ENCODE assay signal across 13 cellular contexts in genomic region chr2:96950391-96951124, GRCh38. TPM values are rescaled to one million over a fixed set of nuclear protein-coding genes. Genes with fewer than 3 reads are reported as not detected.
A peak's percentile ranks its signal among the peaks of the same experiment; 100 is the strongest.
DNase-seq lines count a peak whose midpoint lies in the region; FAIRE-seq and TF ChIP-seq lines count a peak whose summit lies in the region.
"Had no signal": no experiment of that assay in that cellular context is flagged by ENCODE, and none has a peak within 500 bp of the region (broad histone marks: within the 10 kb centered on the region; RNA-seq: fewer than 3 reads in every experiment).

No MANE protein-coding gene starts in this region.

- CTCF ChIA-PET in mammary epithelial cell (lab: Charles Lee; ENCODE audit: low non-redundant PET) = interaction anchor here (1.1 kb wide), 1 partner anchor 92 kb away, joined by 4 read pairs; no protein-coding TSS in a partner anchor

- BruUV-seq in mammary epithelial cell (replicated peaks; lab: Mats Ljungman, UMichigan) = no TSS peak

- H4K8ac ChIP-seq in mesendoderm (ENCODE audit: low read depth, low read length) = no peak overlapping the region

- dilution Hi-C loops in mammary epithelial cell (cut with HindIII; ENCODE audit: low sequenced_read_pairs) = loop anchor here (5.0 kb wide), 2 partner anchors 38 to 78 kb away; partner anchors contain the start of gene SEMA4C

- WGBS in mammary epithelial cell (ENCODE audit: low coverage, missing lambda C conversion rate) = 24% methylated on average over 20 of the region's 22 CpGs
- no CpG with 5 or more reads among the region's 22 CpGs for WGBS in mesendoderm (ENCODE audit: extremely low coverage, insufficient coverage, low lambda C conversion rate)
- 61 to 70% methylated on average over 22 of the region's 22 CpGs for WGBS in sigmoid colon, 2 donors

- no peak for TF ChIP-seq POLR2A in sigmoid colon (IDR thresholded peaks at IDR 0.05)

- no peak overlapping the region for H3K18ac ChIP-seq in mesendoderm (ENCODE audit: low read length)

- no peak overlapping the region for H2BK5ac ChIP-seq in mesendoderm (ENCODE audit: low read length)

- in situ Hi-C loops in mammary epithelial cell (cut with MboI; ENCODE audit: low sequenced_read_pairs in 2 of 2) = loop anchor here in 1 of 2 donors (5.0 kb wide), 1 partner anchor 93 kb away; the partner anchor contains the start of gene ANKRD39
- in situ Hi-C loops in brain microvascular endothelial cell (cut with HindIII; ENCODE audit: low pct_ligation_motif_present, low sequenced_read_pairs) = no loop called here

- H3K27me3 ChIP-seq in mammary epithelial cell (ENCODE audit: insufficient read depth, low read length) = no peaks in the 10 kb centered on the region
- H3K27me3 ChIP-seq in mesendoderm (ENCODE audit: insufficient read depth, low read length, poor library complexity) = no peaks in the 10 kb centered on the region
- no peaks in the 10 kb centered on the region for H3K27me3 ChIP-seq in sigmoid colon
- no peaks in the 10 kb centered on the region for H3K27me3 ChIP-seq in brain microvascular endothelial cell (replicated peaks)
- H3K27me3 ChIP-seq: right lobe of liver, thyroid gland had no signal

- H4K5ac ChIP-seq in mesendoderm (ENCODE audit: low read length) = no peak overlapping the region

- H3K9me3 ChIP-seq in mammary epithelial cell (replicated peaks; ENCODE audit: insufficient read depth, low read length) (no peaks in the 10 kb centered on the region), sigmoid colon (no peaks in the 10 kb centered on the region)
- H3K9me3 ChIP-seq: right lobe of liver, thyroid gland had no signal

- no peak overlapping the region for H2AK5ac ChIP-seq in mesendoderm (ENCODE audit: low read length)

- TF ChIP-seq CTCF in mammary epithelial cell (conservative IDR thresholded peaks at IDR 0.05 in 1 of 2, IDR thresholded peaks at IDR 0.05 in 1 of 2; ENCODE audit: extremely low read depth in 1 of 2, insufficient read depth in 1 of 2, low read depth in 1 of 2, low read length in 2 of 2) (no peak), sigmoid colon (IDR thresholded peaks at IDR 0.05) (no peak), brain microvascular endothelial cell (IDR thresholded peaks at IDR 0.05; ENCODE audit: low read depth, low read length, missing control alignments) (no peak)

- no peak overlapping the region for H2AFZ ChIP-seq in mammary epithelial cell (ENCODE audit: low read depth, low read length)

- no peaks in the 10 kb centered on the region for H3K79me2 ChIP-seq in mammary epithelial cell (ENCODE audit: insufficient read depth, low read length)
- H3K79me2 ChIP-seq in mesendoderm (ENCODE audit: control insufficient read depth, insufficient read depth, low read length) = no peaks in the 10 kb centered on the region

- intact Hi-C loops in mammary epithelial cell (cut with micrococcal nuclease) (loop anchor here (1.0 kb wide), 3 partner anchors 22 to 162 kb away; partner anchors contain the start of gene ANKRD39), sigmoid colon (cut with DNase I) (loop anchor here (5.0 kb wide), 1 partner anchor 418 kb away; no protein-coding TSS in a partner anchor)

- peak overlapping the region; percentile 35 for H3K56ac ChIP-seq in mesendoderm (ENCODE audit: low read length)

- no peaks in the 10 kb centered on the region for H3K79me1 ChIP-seq in mesendoderm (ENCODE audit: low read length)

- H3K23ac ChIP-seq in mesendoderm (ENCODE audit: low read length) = no peak overlapping the region

- peak; percentile 60 for DNase-seq in DMS 273 (lab: John Stamatoyannopoulos, UW; ENCODE audit: unreplicated experiment)
- no peak for DNase-seq in DMS 273 treated with DMSO at 0.1 percent for 48 hours (lab: John Stamatoyannopoulos, UW)
- no peak for DNase-seq in mammary epithelial cell
- no peak for DNase-seq in mesendoderm
- DNase-seq in sigmoid colon = peak; percentile 79
- DNase-seq in frontal cortex (ENCODE audit: low spot score in 2 of 2) = no peak
- DNase-seq in OCI-M2 (lab: John Stamatoyannopoulos, UW; ENCODE audit: unreplicated experiment) = no peak
- DNase-seq in brain microvascular endothelial cell = no peak

- H3K4ac ChIP-seq in mesendoderm (ENCODE audit: low read depth, low read length) = no peak overlapping the region

- H3K4me2 ChIP-seq in mammary epithelial cell (ENCODE audit: insufficient read depth, low read depth, low read length) (peak overlapping the region; percentile 28), mesendoderm (ENCODE audit: low read length) (no peak overlapping the region)

- no peak overlapping the region for H2BK120ac ChIP-seq in mesendoderm (ENCODE audit: low read depth, low read length)

- TF ChIP-seq EP300 in sigmoid colon (IDR thresholded peaks at IDR 0.05) = peak in 1 of 4 donors; percentile 4

- H4K20me1 ChIP-seq in mammary epithelial cell (ENCODE audit: insufficient read depth, low read length) = no peaks in the 10 kb centered on the region

- no peak for FAIRE-seq in frontal cortex (lab: Jason Lieb, UNC)

- H3K4me3 ChIP-seq in mammary epithelial cell (replicated peaks in 1 of 3; ENCODE audit: insufficient read depth in 1 of 3, low read depth in 2 of 3, low read length in 3 of 3) (no peak overlapping the region), mesendoderm (ENCODE audit: low read length) (no peak overlapping the region), sigmoid colon (no peak overlapping the region), brain microvascular endothelial cell (ENCODE audit: low read depth, low read length) (no peak overlapping the region)
- H3K4me3 ChIP-seq: right lobe of liver, thyroid gland had no signal

- H3K36me3 ChIP-seq in mammary epithelial cell (ENCODE audit: insufficient read depth, low read length) (no peaks in the 10 kb centered on the region), mesendoderm (ENCODE audit: control insufficient read depth, insufficient read depth, low read length) (no peaks in the 10 kb centered on the region), sigmoid colon (no peaks in the 10 kb centered on the region), brain microvascular endothelial cell (replicated peaks) (no peaks in the 10 kb centered on the region)
- H3K36me3 ChIP-seq: right lobe of liver, thyroid gland had no signal

- H3K9ac ChIP-seq in mammary epithelial cell (ENCODE audit: insufficient read depth, low read length) (no peak overlapping the region), mesendoderm (ENCODE audit: low read length) (peak overlapping the region; percentile 25)

- peaks cover 6% of the 10 kb centered on the region for H3K4me1 ChIP-seq in mammary epithelial cell (ENCODE audit: insufficient read depth, low read length)
- H3K4me1 ChIP-seq in mesendoderm (ENCODE audit: control insufficient read depth, low read depth, low read length) = no peaks in the 10 kb centered on the region
- peaks cover 0 to 56% (median 53%) of the 10 kb centered on the region in 4 donors for H3K4me1 ChIP-seq in sigmoid colon
- H3K4me1 ChIP-seq: right lobe of liver had no signal

- no peak overlapping the region for H2BK15ac ChIP-seq in mesendoderm (replicated peaks; ENCODE audit: low read depth)

- no peak overlapping the region for H3K27ac ChIP-seq in mammary epithelial cell (ENCODE audit: insufficient read depth, low read depth, low read length)
- no peak overlapping the region for H3K27ac ChIP-seq in mesendoderm (ENCODE audit: low read depth, low read length)
- H3K27ac ChIP-seq in sigmoid colon = peak overlapping the region in 3 of 4 donors; percentile 72 to 88 (median 87)
- H3K27ac ChIP-seq in brain microvascular endothelial cell = no peak overlapping the region
- H3K27ac ChIP-seq: 22Rv1, C4-2B, right lobe of liver, thyroid gland had no signal

RNA-seq across cellular contexts. Expression of gene FAM178B, which starts 35.8 kb away (rescaled TPM):
- total RNA-seq in mammary epithelial cell (under 1 TPM in 1 of 2 donors, not detected in 1; 0.17 TPM), sigmoid colon (1 to 10 TPM in 3 of 4 donors, under 1 TPM in 1; 0.36 to 2.5 (median 1.9) TPM), frontal cortex (not detected)
- polyA plus RNA-seq in mammary epithelial cell (not detected), sigmoid colon (1 to 10 TPM in 1 of 3 donors, under 1 TPM in 1, not detected in 1; 0.51 to 1.2 TPM)
- not detected for polyA minus RNA-seq in mammary epithelial cell
- polyA plus RNA-seq in mesendoderm (2013, experiment 1 of 2) = 0.49 TPM
- 0.48 TPM for polyA plus RNA-seq in mesendoderm (2013, experiment 2 of 2)
- total RNA-seq: dermis microvascular lymphatic vessel endothelial cell, thyroid gland had no signal

Comparison
In these comparisons a context has a peak if more than half of its experiments do, and no peak if none do; other contexts are left out.
1. DNase-seq: peak in DMS 273 (single experiment) and sigmoid colon (single experiment); none in DMS 273 treated with DMSO at 0.1 percent for 48 hours (single experiment), mammary epithelial cell (single experiment), mesendoderm (single experiment), frontal cortex (0 of 2), OCI-M2 (single experiment) and brain microvascular endothelial cell (single experiment).
2. H3K27ac ChIP-seq: peak in sigmoid colon (3 of 4); none in mammary epithelial cell (single experiment), mesendoderm (single experiment) and brain microvascular endothelial cell (single experiment).